Comparison of ENCODE assay signal across 24 cellular contexts in genomic region chr9:136402067-136402466, GRCh38. TPM values are rescaled to one million over a fixed set of nuclear protein-coding genes. Genes with fewer than 3 reads are reported as not detected.
DNase-seq lines count a peak whose midpoint lies in the region; ATAC-seq, FAIRE-seq and TF ChIP-seq lines count a peak whose summit lies in the region.
"Had no signal": no experiment of that assay in that cellular context is flagged by ENCODE, and none has a peak within 500 bp of the region (broad histone marks: within the 10 kb centered on the region; RNA-seq: fewer than 3 reads in every experiment).

No MANE protein-coding gene starts in this region.

- no peak for TF ChIP-seq RAD21 in HepG2 (CRISPR knock-in tag; IDR thresholded peaks at IDR 0.05)

- intact Hi-C loops in HepG2 (cut with micrococcal nuclease; ENCODE audit: unreplicated experiment) (no loop called here), right lobe of liver (cut with DNase I) (no loop called here), vagina (cut with DNase I) (loop anchor here (10.0 kb wide), 1 partner anchor 87 kb away; no protein-coding TSS in a partner anchor)

- H3K27me3 ChIP-seq in HepG2 (ENCODE audit: control insufficient read depth in 1 of 2, insufficient read depth in 2 of 2, low read length in 2 of 2) = no peaks in the 10 kb centered on the region
- H3K27me3 ChIP-seq in right lobe of liver = no peaks in the 10 kb centered on the region
- no peaks in the 10 kb centered on the region for H3K27me3 ChIP-seq in astrocyte (ENCODE audit: insufficient read depth, low read length)
- H3K27me3 ChIP-seq in vagina = no peaks in the 10 kb centered on the region
- H3K27me3 ChIP-seq: body of pancreas, esophagus muscularis mucosa, tibial artery had no signal

- TF ChIP-seq EP300 in HepG2 (IDR thresholded peaks at IDR 0.05; ENCODE audit: low read depth in 2 of 2, low read length in 2 of 2) (no peak), HepG2 (CRISPR knock-in tag; IDR thresholded peaks at IDR 0.05; ENCODE audit: borderline replicate concordance) (no peak)

- H4K20me1 ChIP-seq in HepG2 (ENCODE audit: insufficient read depth, low read length) (no peaks in the 10 kb centered on the region), astrocyte (ENCODE audit: insufficient read depth, low read length) (peaks cover 28% of the 10 kb centered on the region)

- CTCF ChIA-PET in HepG2 (lab: Yijun Ruan, JAX; ENCODE audit: low intra/inter-chr PET ratio, low total read pairs) = no interaction called here
- CTCF ChIA-PET in RWPE1 (lab: Yijun Ruan, JAX) = interaction anchor here (0.8 to 3.3 kb wide), 3 partner anchors 28 to 89 kb away, joined by 6 to 16 read pairs (median 9); partner anchors contain the start of genes CARD9 and DNLZ

- H3K4me1 Mint-ChIP-seq in astrocyte (ENCODE audit: low read depth, unreplicated experiment) = peaks cover 9% of the 10 kb centered on the region
- H3K4me1 Mint-ChIP-seq in stimulated activated memory B cell treated with anti-CD40 and anti-IgM and Interleukin-4, amounts not matched to agents 10 μg/mL and 1 μg/mL and 100 μg/mL, for 72 hours = peaks cover 59% of the 10 kb centered on the region

- peaks cover 11% of the 10 kb centered on the region for H3K36me3 Mint-ChIP-seq in astrocyte (ENCODE audit: low read depth, unreplicated experiment)
- H3K36me3 Mint-ChIP-seq in stimulated activated memory B cell treated with anti-CD40 and anti-IgM and Interleukin-4, amounts not matched to agents 10 μg/mL and 1 μg/mL and 100 μg/mL, for 72 hours = peaks cover 24% of the 10 kb centered on the region

- no peak for FAIRE-seq in HepG2 (lab: Jason Lieb, UNC)
- FAIRE-seq in astrocyte (lab: Jason Lieb, UNC) = no peak
- FAIRE-seq: frontal cortex, GM12878 had no signal

- H3K27ac ChIP-seq in HepG2 (ENCODE audit: extremely low read length, insufficient read depth, low read length) (no peak overlapping the region), right lobe of liver (no peak overlapping the region), RWPE1 (peak overlapping the region; percentile 79), astrocyte (ENCODE audit: low read depth, low read length) (no peak overlapping the region), vagina (no peak overlapping the region)
- H3K27ac ChIP-seq: body of pancreas, esophagus muscularis mucosa, tibial artery had no signal

- peak overlapping the region; percentile 40 for H3K4me3 Mint-ChIP-seq in astrocyte (ENCODE audit: unreplicated experiment)
- H3K4me3 Mint-ChIP-seq in stimulated activated memory B cell treated with anti-CD40 and anti-IgM and Interleukin-4, amounts not matched to agents 10 μg/mL and 1 μg/mL and 100 μg/mL, for 72 hours = no peak overlapping the region

- H3K4me3 ChIP-seq in HepG2 (replicated peaks in 1 of 3; ENCODE audit: insufficient read depth in 1 of 3, low read depth in 2 of 3, low read length in 3 of 3) (no peak overlapping the region), right lobe of liver (no peak overlapping the region), astrocyte (ENCODE audit: insufficient read depth, low read depth, low read length) (no peak overlapping the region), vagina (no peak overlapping the region)
- H3K4me3 ChIP-seq: body of pancreas, esophagus muscularis mucosa, GM12878, mucosa of descending colon, skin epidermis, tibial artery had no signal

- TF ChIP-seq CTCF in HepG2 (CRISPR knock-in tag; IDR thresholded peaks at IDR 0.05) = no peak
- no peak for TF ChIP-seq CTCF in right lobe of liver (IDR thresholded peaks at IDR 0.05)
- TF ChIP-seq CTCF in RWPE1 (conservative IDR thresholded peaks at IDR 0.05; ENCODE audit: low read depth) = no peak
- TF ChIP-seq CTCF in astrocyte (IDR thresholded peaks at IDR 0.05; ENCODE audit: insufficient read depth, low read depth, low read length) = no peak
- TF ChIP-seq CTCF in vagina (IDR thresholded peaks at IDR 0.05) = no peak

- DNase-seq in HepG2 (ENCODE audit: low spot score) (no peak), right lobe of liver (no peak), RWPE1 (ENCODE audit: low spot score) (no peak), astrocyte (ENCODE audit: low read depth) (no peak), SK-N-DZ (ENCODE audit: low spot score) (no peak), vagina (ENCODE audit: extremely low spot score in 2 of 2) (no peak)
- DNase-seq: activated CD8-positive, alpha-beta memory T cell treated with anti-CD3 and anti-CD28 coated beads, Interleukin-2, amount 50 U/mL, for 48 hours; activated naive CD4-positive, alpha-beta T cell treated with Interleukin-2 at 50 U/mL for 16 hours; body of pancreas; DMS79; effector memory CD4-positive, alpha-beta T cell; islet precursor cell; MM.1S; mucosa of descending colon; NCI-H1436; NCI-H526 treated with DMSO at 0.1 percent for 48 hours; stimulated activated CD4-positive, alpha-beta T cell treated with anti-CD3 and anti-CD28 coated beads, Interleukin-2, amount 100 ng/mL, for 48 hours; stimulated activated naive CD8-positive, alpha-beta T cell treated with anti-CD3 and anti-CD28 coated beads, Interleukin-15, amount 100 ng/mL, for 72 hours; tibial artery had no signal

- in situ Hi-C loops in HepG2 (cut with HindIII; ENCODE audit: extremely low pct_ligation_motif_present, low pct_unique_long_range_greater_than_20kb) = no loop called here

- H3K9me3 Mint-ChIP-seq in astrocyte (ENCODE audit: unreplicated experiment) = no peaks in the 10 kb centered on the region
- H3K9me3 Mint-ChIP-seq in stimulated activated memory B cell treated with anti-CD40 and anti-IgM and Interleukin-4, amounts not matched to agents 10 μg/mL and 1 μg/mL and 100 μg/mL, for 72 hours = no peaks in the 10 kb centered on the region
- H3K9me3 Mint-ChIP-seq: stimulated activated naive CD8-positive, alpha-beta T cell treated with anti-CD3 and anti-CD28 coated beads, Interleukin-15, amount 100 ng/mL, for 72 hours had no signal

- POLR2A ChIA-PET in HepG2 (lab: Yijun Ruan, JAX) (interaction anchor here (1.4 kb wide), 1 partner anchor 57 kb away, joined by 5 read pairs; no protein-coding TSS in a partner anchor), RWPE1 (lab: Yijun Ruan, JAX; ENCODE audit: low non-redundant PET) (interaction anchor here (0.6 kb wide), 1 partner anchor 24 kb away, joined by 4 read pairs; no protein-coding TSS in a partner anchor)

- no TSS peak for BruUV-seq in HepG2 (replicated peaks; lab: Mats Ljungman, UMichigan)

- TF ChIP-seq POLR2A in HepG2 (IDR thresholded peaks at IDR 0.05; ENCODE audit: insufficient read depth in 1 of 2, low read depth in 2 of 2, low read length in 2 of 2) (no peak), right lobe of liver (IDR thresholded peaks at IDR 0.05) (no peak), vagina (IDR thresholded peaks at IDR 0.05) (no peak)

- ATAC-seq in HepG2 = no peak
- ATAC-seq in right lobe of liver = no peak
- ATAC-seq in stimulated activated memory B cell treated with anti-CD40 and anti-IgM and Interleukin-4, amounts not matched to agents 10 μg/mL and 1 μg/mL and 100 μg/mL, for 72 hours = no peak
- ATAC-seq: body of pancreas; GM12878; mucosa of descending colon; stimulated activated naive CD8-positive, alpha-beta T cell treated with anti-CD3 and anti-CD28 coated beads, Interleukin-15, amount 100 ng/mL, for 72 hours had no signal

- peaks cover 21% of the 10 kb centered on the region for H3K79me2 ChIP-seq in HepG2 (ENCODE audit: insufficient read depth, low read length)
- peaks cover 31% of the 10 kb centered on the region for H3K79me2 ChIP-seq in astrocyte (ENCODE audit: insufficient read depth, low read length)

- H3K36me3 ChIP-seq in HepG2 (replicated peaks in 1 of 2; ENCODE audit: control insufficient read depth in 1 of 2, insufficient read depth in 2 of 2, low read length in 2 of 2) = peaks cover 13 to 31% of the 10 kb centered on the region in 2 experiments; a peak in 4 of 5 replicates
- H3K36me3 ChIP-seq in right lobe of liver = peaks cover 0 to 33% (median 11%) of the 10 kb centered on the region in 4 donors
- H3K36me3 ChIP-seq in astrocyte (ENCODE audit: insufficient read depth, low read length) = peaks cover 6% of the 10 kb centered on the region
- H3K36me3 ChIP-seq in vagina = peaks cover 0 to 26% of the 10 kb centered on the region in 2 donors

- no peaks in the 10 kb centered on the region for H3K27me3 Mint-ChIP-seq in astrocyte (ENCODE audit: low read depth, unreplicated experiment)
- H3K27me3 Mint-ChIP-seq in stimulated activated memory B cell treated with anti-CD40 and anti-IgM and Interleukin-4, amounts not matched to agents 10 μg/mL and 1 μg/mL and 100 μg/mL, for 72 hours = no peaks in the 10 kb centered on the region
- H3K27me3 Mint-ChIP-seq: stimulated activated naive CD8-positive, alpha-beta T cell treated with anti-CD3 and anti-CD28 coated beads, Interleukin-15, amount 100 ng/mL, for 72 hours had no signal

- H3K9ac ChIP-seq in HepG2 (ENCODE audit: insufficient read depth, low read depth, low read length) (no peak overlapping the region), astrocyte (ENCODE audit: low read length) (no peak overlapping the region)

- no peak overlapping the region for H3K27ac Mint-ChIP-seq in astrocyte (ENCODE audit: unreplicated experiment)
- H3K27ac Mint-ChIP-seq in stimulated activated memory B cell treated with anti-CD40 and anti-IgM and Interleukin-4, amounts not matched to agents 10 μg/mL and 1 μg/mL and 100 μg/mL, for 72 hours = peak overlapping the region; percentile 86

- H2AFZ ChIP-seq in HepG2 (ENCODE audit: low read length) (no peak overlapping the region), astrocyte (ENCODE audit: low read depth, low read length) (no peak overlapping the region)

- H3K9me3 ChIP-seq in HepG2 (ENCODE audit: low read length) (no peaks in the 10 kb centered on the region), right lobe of liver (no peaks in the 10 kb centered on the region), astrocyte (ENCODE audit: insufficient read depth, low read depth, low read length) (no peaks in the 10 kb centered on the region), vagina (no peaks in the 10 kb centered on the region)
- H3K9me3 ChIP-seq: body of pancreas, esophagus muscularis mucosa, mucosa of descending colon, tibial artery had no signal

- 79% methylated on average over 6 of the region's 13 CpGs for WGBS in HepG2 (ENCODE audit: low lambda C conversion rate)
- 100% methylated on average over 1 of the region's 13 CpGs for WGBS in right lobe of liver (ENCODE audit: insufficient coverage, low coverage, low lambda C conversion rate, missing lambda C conversion rate)

- H3K4me2 ChIP-seq in HepG2 (ENCODE audit: low read depth, low read length) (no peak overlapping the region), astrocyte (ENCODE audit: low read length) (no peak overlapping the region)

- H3K4me1 ChIP-seq in HepG2 (ENCODE audit: insufficient read depth, low read length) (peaks cover 20% of the 10 kb centered on the region), right lobe of liver (peaks cover 0 to 13% (median 2%) of the 10 kb centered on the region in 4 donors), astrocyte (ENCODE audit: insufficient read depth, low read length) (peaks cover 15% of the 10 kb centered on the region), vagina (peaks cover 21% of the 10 kb centered on the region)

RNA-seq across cellular contexts. Expression of gene SNAPC4, which starts 2.1 kb away (rescaled TPM):
- total RNA-seq in HepG2 (2016; rRNA removed; fragmentation: Illumina TruSeq; extraction: Trizol) (4.3 and 6.0 TPM in 2 replicates), right lobe of liver (1 to 10 TPM; 3.8 to 6.5 (median 5.4) TPM), astrocyte (13.8 and 18.6 TPM in 2 replicates), vagina (3.2 TPM)
- 0.51 and 0.88 TPM in 2 replicates for total RNA-seq in HepG2 (2016; cell fraction: cytosol; rRNA removed; fragmentation: Illumina TruSeq; extraction: Trizol; ENCODE audit: low read depth)
- total RNA-seq in HepG2 (2016; cell fraction: insoluble cytoplasmic fraction; rRNA removed; fragmentation: Illumina TruSeq; extraction: Trizol) = 3.9 and 6.1 TPM in 2 replicates
- total RNA-seq in HepG2 (2016; cell fraction: membrane; rRNA removed; fragmentation: Illumina TruSeq; extraction: Trizol) = 1.5 TPM in 2 replicates
- total RNA-seq in HepG2 (2016; cell fraction: nucleus; rRNA removed; fragmentation: Illumina TruSeq; extraction: Trizol) = 7.0 and 9.4 TPM in 2 replicates
- 2.0 and 3.3 TPM in 2 replicates for polyA plus RNA-seq in HepG2 (2011; rRNA removed)
- polyA plus RNA-seq in HepG2 (2011; cell fraction: cytosol; rRNA removed) = 1.0 and 1.7 TPM in 2 replicates
- polyA plus RNA-seq in HepG2 (2011; cell fraction: nucleus; rRNA removed) = 20.5 and 27.4 TPM in 2 replicates
- polyA plus RNA-seq in HepG2 (2012) = 3.3 TPM in 2 replicates
- polyA plus RNA-seq in HepG2 (2016; cell fraction: cytosol; fragmentation: Illumina TruSeq; extraction: Trizol; ENCODE audit: low read depth) = 0.61 and 0.67 TPM in 2 replicates
- polyA plus RNA-seq in HepG2 (2016; cell fraction: insoluble cytoplasmic fraction; fragmentation: Illumina TruSeq; extraction: Trizol; ENCODE audit: low read depth) = 3.3 and 4.8 TPM in 2 replicates
- polyA plus RNA-seq in HepG2 (2016; cell fraction: membrane; fragmentation: Illumina TruSeq; extraction: Trizol; ENCODE audit: low read depth) = 1.2 and 1.3 TPM in 2 replicates
- 37.0 and 38.1 TPM in 2 replicates for polyA plus RNA-seq in HepG2 (2016; cell fraction: nucleus; fragmentation: Illumina TruSeq; extraction: Trizol; ENCODE audit: insufficient read depth, low read depth)
- polyA minus RNA-seq in HepG2 (2011; rRNA and poly(A)+ RNA removed; ENCODE audit: low replicate concordance) = 1.5 and 5.2 TPM in 2 replicates
- polyA minus RNA-seq in HepG2 (2011; cell fraction: cytosol; rRNA and poly(A)+ RNA removed) = 0.53 and 1.1 TPM in 2 replicates
- polyA minus RNA-seq in HepG2 (2011; cell fraction: nucleus; rRNA and poly(A)+ RNA removed) = 6.3 and 6.8 TPM in 2 replicates
- 9.6 and 12.5 TPM in 2 replicates for polyA plus RNA-seq in SK-N-DZ (2014; cell fraction: cytosol; rRNA removed)
- polyA plus RNA-seq in SK-N-DZ (2014; cell fraction: nucleus; rRNA removed) = 47.5 and 49.7 TPM in 2 replicates

RNA-seq across cellular contexts. Expression of gene ENTR1, which starts 8.3 kb away (rescaled TPM):
- 56.6 and 76.4 TPM in 2 replicates for total RNA-seq in HepG2 (2016; rRNA removed; fragmentation: Illumina TruSeq; extraction: Trizol)
- total RNA-seq in HepG2 (2016; cell fraction: cytosol; rRNA removed; fragmentation: Illumina TruSeq; extraction: Trizol; ENCODE audit: low read depth) = 47.6 and 52.6 TPM in 2 replicates
- 51.9 and 75.7 TPM in 2 replicates for total RNA-seq in HepG2 (2016; cell fraction: insoluble cytoplasmic fraction; rRNA removed; fragmentation: Illumina TruSeq; extraction: Trizol)
- 90.1 and 92.9 TPM in 2 replicates for total RNA-seq in HepG2 (2016; cell fraction: membrane; rRNA removed; fragmentation: Illumina TruSeq; extraction: Trizol)
- 59.2 and 73.6 TPM in 2 replicates for total RNA-seq in HepG2 (2016; cell fraction: nucleus; rRNA removed; fragmentation: Illumina TruSeq; extraction: Trizol)
- polyA plus RNA-seq in HepG2 (2011; rRNA removed) = 70.1 and 84.2 TPM in 2 replicates
- polyA plus RNA-seq in HepG2 (2011; cell fraction: cytosol; rRNA removed) = 35.5 and 40.6 TPM in 2 replicates
- polyA plus RNA-seq in HepG2 (2011; cell fraction: nucleus; rRNA removed) = 236 and 246 TPM in 2 replicates
- polyA plus RNA-seq in HepG2 (2012) = 48.1 and 65.0 TPM in 2 replicates
- 47.0 and 48.8 TPM in 2 replicates for polyA plus RNA-seq in HepG2 (2016; cell fraction: cytosol; fragmentation: Illumina TruSeq; extraction: Trizol; ENCODE audit: low read depth)
- 57.5 and 58.8 TPM in 2 replicates for polyA plus RNA-seq in HepG2 (2016; cell fraction: insoluble cytoplasmic fraction; fragmentation: Illumina TruSeq; extraction: Trizol; ENCODE audit: low read depth)
- 70.9 TPM in 2 replicates for polyA plus RNA-seq in HepG2 (2016; cell fraction: membrane; fragmentation: Illumina TruSeq; extraction: Trizol; ENCODE audit: low read depth)
- polyA plus RNA-seq in HepG2 (2016; cell fraction: nucleus; fragmentation: Illumina TruSeq; extraction: Trizol; ENCODE audit: insufficient read depth, low read depth) = 178 and 194 TPM in 2 replicates
- 57.8 and 122 TPM in 2 replicates for polyA minus RNA-seq in HepG2 (2011; rRNA and poly(A)+ RNA removed; ENCODE audit: low replicate concordance)
- 17.6 and 22.7 TPM in 2 replicates for polyA minus RNA-seq in HepG2 (2011; cell fraction: cytosol; rRNA and poly(A)+ RNA removed)
- polyA minus RNA-seq in HepG2 (2011; cell fraction: nucleus; rRNA and poly(A)+ RNA removed) = 46.1 and 48.1 TPM in 2 replicates
- total RNA-seq in right lobe of liver = 10 to 100 TPM; 27.9 to 53.5 (median 35.4) TPM
- 71.5 and 71.7 TPM in 2 replicates for total RNA-seq in astrocyte
- polyA plus RNA-seq in SK-N-DZ (2014; cell fraction: cytosol; rRNA removed) = 90.9 and 115 TPM in 2 replicates
- 298 and 375 TPM in 2 replicates for polyA plus RNA-seq in SK-N-DZ (2014; cell fraction: nucleus; rRNA removed)
- total RNA-seq in vagina = 60.4 TPM

RNA-seq across cellular contexts. Expression of gene PMPCA, which starts 8.4 kb away (rescaled TPM):
- total RNA-seq in HepG2 (2016; rRNA removed; fragmentation: Illumina TruSeq; extraction: Trizol) (75.7 and 88.4 TPM in 2 replicates), right lobe of liver (10 to 100 TPM; 49.6 to 64.9 (median 52.8) TPM), astrocyte (91.6 and 94.4 TPM in 2 replicates), vagina (23.6 TPM)
- total RNA-seq in HepG2 (2016; cell fraction: cytosol; rRNA removed; fragmentation: Illumina TruSeq; extraction: Trizol; ENCODE audit: low read depth) = 14.1 and 15.7 TPM in 2 replicates
- 70.5 and 92.4 TPM in 2 replicates for total RNA-seq in HepG2 (2016; cell fraction: insoluble cytoplasmic fraction; rRNA removed; fragmentation: Illumina TruSeq; extraction: Trizol)
- 21.9 and 22.0 TPM in 2 replicates for total RNA-seq in HepG2 (2016; cell fraction: membrane; rRNA removed; fragmentation: Illumina TruSeq; extraction: Trizol)
- 58.2 and 62.3 TPM in 2 replicates for total RNA-seq in HepG2 (2016; cell fraction: nucleus; rRNA removed; fragmentation: Illumina TruSeq; extraction: Trizol)
- 70.2 and 80.2 TPM in 2 replicates for polyA plus RNA-seq in HepG2 (2011; rRNA removed)
- 44.9 and 55.2 TPM in 2 replicates for polyA plus RNA-seq in HepG2 (2011; cell fraction: cytosol; rRNA removed)
- polyA plus RNA-seq in HepG2 (2011; cell fraction: nucleus; rRNA removed) = 206 and 222 TPM in 2 replicates
- polyA plus RNA-seq in HepG2 (2012) = 41.5 and 108 TPM in 2 replicates
- polyA plus RNA-seq in HepG2 (2016; cell fraction: cytosol; fragmentation: Illumina TruSeq; extraction: Trizol; ENCODE audit: low read depth) = 10.1 and 10.7 TPM in 2 replicates
- 86.9 and 90.6 TPM in 2 replicates for polyA plus RNA-seq in HepG2 (2016; cell fraction: insoluble cytoplasmic fraction; fragmentation: Illumina TruSeq; extraction: Trizol; ENCODE audit: low read depth)
- 13.3 and 15.7 TPM in 2 replicates for polyA plus RNA-seq in HepG2 (2016; cell fraction: membrane; fragmentation: Illumina TruSeq; extraction: Trizol; ENCODE audit: low read depth)
- 114 and 129 TPM in 2 replicates for polyA plus RNA-seq in HepG2 (2016; cell fraction: nucleus; fragmentation: Illumina TruSeq; extraction: Trizol; ENCODE audit: insufficient read depth, low read depth)
- 57.2 and 74.5 TPM in 2 replicates for polyA minus RNA-seq in HepG2 (2011; rRNA and poly(A)+ RNA removed; ENCODE audit: low replicate concordance)
- 22.3 and 23.8 TPM in 2 replicates for polyA minus RNA-seq in HepG2 (2011; cell fraction: cytosol; rRNA and poly(A)+ RNA removed)
- polyA minus RNA-seq in HepG2 (2011; cell fraction: nucleus; rRNA and poly(A)+ RNA removed) = 42.0 and 54.2 TPM in 2 replicates
- 64.4 and 73.5 TPM in 2 replicates for polyA plus RNA-seq in SK-N-DZ (2014; cell fraction: cytosol; rRNA removed)
- 132 and 141 TPM in 2 replicates for polyA plus RNA-seq in SK-N-DZ (2014; cell fraction: nucleus; rRNA removed)

RNA-seq across cellular contexts. Expression of gene CARD9, which starts 28.6 kb away (rescaled TPM):
- total RNA-seq in HepG2 (2016; rRNA removed; fragmentation: Illumina TruSeq; extraction: Trizol) = 3.6 and 7.4 TPM in 2 replicates
- total RNA-seq in HepG2 (2016; cell fraction: cytosol; rRNA removed; fragmentation: Illumina TruSeq; extraction: Trizol; ENCODE audit: low read depth) = 2.1 TPM in 2 replicates
- 3.4 and 7.7 TPM in 2 replicates for total RNA-seq in HepG2 (2016; cell fraction: insoluble cytoplasmic fraction; rRNA removed; fragmentation: Illumina TruSeq; extraction: Trizol)
- total RNA-seq in HepG2 (2016; cell fraction: membrane; rRNA removed; fragmentation: Illumina TruSeq; extraction: Trizol) = 1.7 and 2.5 TPM in 2 replicates
- total RNA-seq in HepG2 (2016; cell fraction: nucleus; rRNA removed; fragmentation: Illumina TruSeq; extraction: Trizol) = 7.9 and 8.9 TPM in 2 replicates
- polyA plus RNA-seq in HepG2 (2011; rRNA removed) = 3.3 and 7.2 TPM in 2 replicates
- polyA plus RNA-seq in HepG2 (2011; cell fraction: cytosol; rRNA removed) = 1.3 and 2.2 TPM in 2 replicates
- 51.0 and 60.5 TPM in 2 replicates for polyA plus RNA-seq in HepG2 (2011; cell fraction: nucleus; rRNA removed)
- 2.6 and 4.5 TPM in 2 replicates for polyA plus RNA-seq in HepG2 (2012)
- 0.79 and 1.0 TPM in 2 replicates for polyA plus RNA-seq in HepG2 (2016; cell fraction: cytosol; fragmentation: Illumina TruSeq; extraction: Trizol; ENCODE audit: low read depth)
- 2.6 and 5.2 TPM in 2 replicates for polyA plus RNA-seq in HepG2 (2016; cell fraction: insoluble cytoplasmic fraction; fragmentation: Illumina TruSeq; extraction: Trizol; ENCODE audit: low read depth)
- polyA plus RNA-seq in HepG2 (2016; cell fraction: membrane; fragmentation: Illumina TruSeq; extraction: Trizol; ENCODE audit: low read depth) = 0.66 and 0.74 TPM in 2 replicates
- polyA plus RNA-seq in HepG2 (2016; cell fraction: nucleus; fragmentation: Illumina TruSeq; extraction: Trizol; ENCODE audit: insufficient read depth, low read depth) = 23.4 and 24.3 TPM in 2 replicates
- 2.0 and 6.6 TPM in 2 replicates for polyA minus RNA-seq in HepG2 (2011; rRNA and poly(A)+ RNA removed; ENCODE audit: low replicate concordance)
- polyA minus RNA-seq in HepG2 (2011; cell fraction: cytosol; rRNA and poly(A)+ RNA removed) = 0.62 and 0.99 TPM in 2 replicates
- 8.3 and 8.4 TPM in 2 replicates for polyA minus RNA-seq in HepG2 (2011; cell fraction: nucleus; rRNA and poly(A)+ RNA removed)
- 1 to 10 TPM in 3 of 6 experiments, under 1 TPM in 3; 0.48 to 1.6 (median 1.1) TPM for total RNA-seq in right lobe of liver
- total RNA-seq in astrocyte = 2.7 and 4.2 TPM in 2 replicates
- polyA plus RNA-seq in SK-N-DZ (2014; cell fraction: cytosol; rRNA removed) = 23.8 and 38.6 TPM in 2 replicates
- polyA plus RNA-seq in SK-N-DZ (2014; cell fraction: nucleus; rRNA removed) = 257 and 268 TPM in 2 replicates
- total RNA-seq in vagina = 16.9 TPM

RNA-seq across cellular contexts. Expression of gene INPP5E, which starts 37.6 kb away (rescaled TPM):
- total RNA-seq in HepG2 (2016; rRNA removed; fragmentation: Illumina TruSeq; extraction: Trizol) (3.0 and 5.5 TPM in 2 replicates), right lobe of liver (1 to 10 TPM; 5.9 to 7.6 (median 6.0) TPM), astrocyte (12.6 and 13.2 TPM in 2 replicates), vagina (9.8 TPM)
- total RNA-seq in HepG2 (2016; cell fraction: cytosol; rRNA removed; fragmentation: Illumina TruSeq; extraction: Trizol; ENCODE audit: low read depth) = 0.91 and 1.3 TPM in 2 replicates
- total RNA-seq in HepG2 (2016; cell fraction: insoluble cytoplasmic fraction; rRNA removed; fragmentation: Illumina TruSeq; extraction: Trizol) = 2.7 and 5.4 TPM in 2 replicates
- 3.3 and 3.4 TPM in 2 replicates for total RNA-seq in HepG2 (2016; cell fraction: membrane; rRNA removed; fragmentation: Illumina TruSeq; extraction: Trizol)
- total RNA-seq in HepG2 (2016; cell fraction: nucleus; rRNA removed; fragmentation: Illumina TruSeq; extraction: Trizol) = 5.6 and 6.0 TPM in 2 replicates
- polyA plus RNA-seq in HepG2 (2011; rRNA removed) = 5.5 and 7.5 TPM in 2 replicates
- 3.2 and 4.1 TPM in 2 replicates for polyA plus RNA-seq in HepG2 (2011; cell fraction: cytosol; rRNA removed)
- polyA plus RNA-seq in HepG2 (2011; cell fraction: nucleus; rRNA removed) = 45.5 and 51.1 TPM in 2 replicates
- 3.7 and 5.4 TPM in 2 replicates for polyA plus RNA-seq in HepG2 (2012)
- 0.89 and 1.0 TPM in 2 replicates for polyA plus RNA-seq in HepG2 (2016; cell fraction: cytosol; fragmentation: Illumina TruSeq; extraction: Trizol; ENCODE audit: low read depth)
- 4.0 and 5.3 TPM in 2 replicates for polyA plus RNA-seq in HepG2 (2016; cell fraction: insoluble cytoplasmic fraction; fragmentation: Illumina TruSeq; extraction: Trizol; ENCODE audit: low read depth)
- polyA plus RNA-seq in HepG2 (2016; cell fraction: membrane; fragmentation: Illumina TruSeq; extraction: Trizol; ENCODE audit: low read depth) = 2.6 and 3.1 TPM in 2 replicates
- polyA plus RNA-seq in HepG2 (2016; cell fraction: nucleus; fragmentation: Illumina TruSeq; extraction: Trizol; ENCODE audit: insufficient read depth, low read depth) = 22.1 and 22.8 TPM in 2 replicates
- polyA minus RNA-seq in HepG2 (2011; rRNA and poly(A)+ RNA removed; ENCODE audit: low replicate concordance) = 5.4 and 5.9 TPM in 2 replicates
- 2.7 and 3.1 TPM in 2 replicates for polyA minus RNA-seq in HepG2 (2011; cell fraction: cytosol; rRNA and poly(A)+ RNA removed)
- polyA minus RNA-seq in HepG2 (2011; cell fraction: nucleus; rRNA and poly(A)+ RNA removed) = 5.8 and 7.5 TPM in 2 replicates
- 11.3 and 19.1 TPM in 2 replicates for polyA plus RNA-seq in SK-N-DZ (2014; cell fraction: cytosol; rRNA removed)
- 72.5 and 75.4 TPM in 2 replicates for polyA plus RNA-seq in SK-N-DZ (2014; cell fraction: nucleus; rRNA removed)
